Comparison of ENCODE assay signal across 1 cellular context in genomic region chr1:112369389-112370285, GRCh38.
TF ChIP-seq lines count a peak whose summit lies in the region.

No MANE protein-coding gene starts in this region.

TF ChIP-seq in HepG2, 621 proteins besides CTCF, POLR2A, EP300 and RAD21 (continued from another document and continues in another):
- TF ChIP-seq FOXA3 (CRISPR knock-in tag; IDR thresholded peaks at IDR 0.05), result peak; percentile 29
- peak; percentile 31; the same call in 1 of the 2 replicates for TF ChIP-seq ZNF768 (CRISPR knock-in tag; IDR thresholded peaks at IDR 0.05)
- no peak for TF ChIP-seq ZBTB2 (CRISPR knock-in tag; IDR thresholded peaks at IDR 0.05; ENCODE audit: low read depth)
- TF ChIP-seq NCOA5 (CRISPR knock-in tag; IDR thresholded peaks at IDR 0.05), result no peak
- TF ChIP-seq KLF16 (CRISPR knock-in tag; IDR thresholded peaks at IDR 0.05), result 0 out of 4 replicates have a peak, but pooled peaks of 1 of the 2 experiments have one; percentile 21
- no peak for TF ChIP-seq ARNTL (CRISPR knock-in tag; IDR thresholded peaks at IDR 0.05)
- no peak for TF ChIP-seq PBX2 (CRISPR knock-in tag; IDR thresholded peaks at IDR 0.05)
- 0 out of 2 replicates have a peak, but pooled peaks have one; percentile 41 for TF ChIP-seq SMAD3 (CRISPR knock-in tag; IDR thresholded peaks at IDR 0.05)
- peak; percentile 89 for TF ChIP-seq STAG1 (CRISPR knock-in tag; IDR thresholded peaks at IDR 0.05)
- no peak for TF ChIP-seq NFIC (IDR thresholded peaks at IDR 0.05; ENCODE audit: low read length)
- TF ChIP-seq ZNF784 (CRISPR knock-in tag; IDR thresholded peaks at IDR 0.05; ENCODE audit: borderline replicate concordance), result 0 out of 2 replicates have a peak, but pooled peaks have one; percentile 45
- TF ChIP-seq HMG20B (CRISPR knock-in tag; conservative IDR thresholded peaks at IDR 0.05), result no peak
- no peak for TF ChIP-seq MZF1 (CRISPR knock-in tag; IDR thresholded peaks at IDR 0.05; ENCODE audit: borderline replicate concordance)
- peak; percentile 46; the same call in 1 of the 2 replicates for TF ChIP-seq SP4 (CRISPR knock-in tag; IDR thresholded peaks at IDR 0.05)
- 0 out of 2 replicates have a peak, but pooled peaks have one; percentile 16 for TF ChIP-seq ARID3A (IDR thresholded peaks at IDR 0.05; ENCODE audit: low read depth, low read length)
- 0 out of 2 replicates have a peak, but pooled peaks have one; percentile 16 for TF ChIP-seq ARID4A (CRISPR knock-in tag; IDR thresholded peaks at IDR 0.05; ENCODE audit: borderline replicate concordance)
- TF ChIP-seq FOSL2 (CRISPR knock-in tag; IDR thresholded peaks at IDR 0.05), result 0 out of 2 replicates have a peak, but pooled peaks have one; percentile 6
- 0 out of 2 replicates have a peak, but pooled peaks have one; percentile 33 for TF ChIP-seq ZGPAT (CRISPR knock-in tag; IDR thresholded peaks at IDR 0.05)
- no peak for TF ChIP-seq IRX3 (CRISPR knock-in tag; IDR thresholded peaks at IDR 0.05; ENCODE audit: borderline replicate concordance, low read depth)
- TF ChIP-seq SOX6 (IDR thresholded peaks at IDR 0.05), result no peak
- peak; percentile 33 for TF ChIP-seq SOX6 (CRISPR knock-in tag; IDR thresholded peaks at IDR 0.05)
- TF ChIP-seq ZNF687 (CRISPR knock-in tag; IDR thresholded peaks at IDR 0.05), result peak; percentile 45
- peak; percentile 72 for TF ChIP-seq KDM2A (CRISPR knock-in tag; IDR thresholded peaks at IDR 0.05; ENCODE audit: borderline replicate concordance, low read depth)
- 0 out of 2 replicates have a peak, but pooled peaks have one; percentile 11 for TF ChIP-seq ETV5 (CRISPR knock-in tag; IDR thresholded peaks at IDR 0.05; ENCODE audit: borderline replicate concordance)
- no peak for TF ChIP-seq SAP130 (CRISPR knock-in tag; IDR thresholded peaks at IDR 0.05; ENCODE audit: low read depth)
- TF ChIP-seq HNRNPUL1 (IDR thresholded peaks at IDR 0.05; ENCODE audit: low read depth, low read length), result no peak
- 0 out of 2 replicates have a peak, but pooled peaks have one; percentile 17 for TF ChIP-seq ZFP91 (CRISPR knock-in tag; IDR thresholded peaks at IDR 0.05; ENCODE audit: borderline replicate concordance)
- peak; percentile 33; the same call in 1 of the 2 replicates for TF ChIP-seq KDM5B (CRISPR knock-in tag; IDR thresholded peaks at IDR 0.05; ENCODE audit: borderline replicate concordance)
- TF ChIP-seq YEATS4 (CRISPR knock-in tag; IDR thresholded peaks at IDR 0.05; ENCODE audit: borderline replicate concordance), result no peak
- TF ChIP-seq ZNF18 (CRISPR knock-in tag; IDR thresholded peaks at IDR 0.05; ENCODE audit: insufficient replicate concordance), result no peak
- no peak for TF ChIP-seq ARNT (IDR thresholded peaks at IDR 0.05)
- no peak for TF ChIP-seq CC2D1A (CRISPR knock-in tag; IDR thresholded peaks at IDR 0.05)
- no peak for TF ChIP-seq PAX8 (CRISPR knock-in tag; IDR thresholded peaks at IDR 0.05; ENCODE audit: borderline replicate concordance)
- 0 out of 2 replicates have a peak, but pooled peaks have one; percentile 28 for TF ChIP-seq ZNF564 (CRISPR knock-in tag; IDR thresholded peaks at IDR 0.05)
- TF ChIP-seq PITX1 (CRISPR knock-in tag; IDR thresholded peaks at IDR 0.05), result peak; percentile 77; the same call in 1 of the 2 replicates
- no peak for TF ChIP-seq HNRNPH1 (optimal IDR thresholded peaks at IDR 0.05; ENCODE audit: low read depth, low read length)
- peak; percentile 46; the same call in 1 of the 2 replicates for TF ChIP-seq SALL1 (CRISPR knock-in tag; IDR thresholded peaks at IDR 0.05)
- peak; percentile 63 to 67; a peak in 3 of 4 replicates for TF ChIP-seq HMGXB4 (CRISPR knock-in tag; IDR thresholded peaks at IDR 0.05; ENCODE audit: borderline replicate concordance in 1 of 2, low read depth in 1 of 2)
- TF ChIP-seq CHD4 (IDR thresholded peaks at IDR 0.05; ENCODE audit: borderline replicate concordance, low read length), result no peak
